19 cellular contexts compared by ENCODE assay signal in the genomic region with DNA sequence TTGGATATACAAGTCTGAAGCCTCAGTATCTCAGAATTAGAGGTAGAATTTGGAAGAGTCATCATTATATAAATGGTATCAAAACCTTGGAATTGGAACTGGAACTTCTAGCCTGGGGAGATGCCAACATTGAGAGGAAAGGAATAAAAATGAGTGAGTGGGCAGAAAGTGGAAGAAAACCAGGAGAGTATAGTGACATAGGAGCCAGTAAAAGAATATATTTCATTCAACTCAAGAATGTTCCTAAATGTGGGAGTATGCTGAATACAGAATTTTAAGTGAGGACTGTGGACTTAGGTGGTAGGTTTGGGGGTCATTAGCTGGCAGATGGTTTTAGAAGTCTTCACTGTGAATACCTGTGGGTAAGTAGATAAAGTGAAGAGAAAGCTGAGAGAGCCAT.
DNase-seq lines count a peak whose midpoint lies in the region; ATAC-seq, FAIRE-seq and TF ChIP-seq lines count a peak whose summit lies in the region.
"Had no signal": no experiment of that assay in that cellular context is flagged by ENCODE, and none has a peak within 500 bp of the region (broad histone marks: within the 10 kb centered on the region; RNA-seq: fewer than 3 reads in every experiment).

No MANE protein-coding gene starts in this region.

- no peaks in the 10 kb centered on the region for H3K9me3 ChIP-seq in CD4-positive, CD25-positive, alpha-beta regulatory T cell (ENCODE audit: control insufficient read depth in 2 of 2, low read length in 2 of 2)
- H3K9me3 ChIP-seq in endothelial cell of umbilical vein (replicated peaks; ENCODE audit: control insufficient read depth, insufficient read depth, low read length) (no peaks in the 10 kb centered on the region), trophoblast cell (ENCODE audit: insufficient read depth, low read depth, low read length) (no peaks in the 10 kb centered on the region)
- H3K9me3 ChIP-seq in naive thymus-derived CD4-positive, alpha-beta T cell (ENCODE audit: control insufficient read depth in 2 of 3, low read length in 3 of 3) = no peaks in the 10 kb centered on the region

- no peak overlapping the region for H3K27ac ChIP-seq in CD4-positive, CD25-positive, alpha-beta regulatory T cell (ENCODE audit: insufficient read depth, low read length, poor library complexity, severe bottlenecking)
- H3K27ac ChIP-seq in endothelial cell of umbilical vein (ENCODE audit: insufficient read depth, low read depth, low read length) (peak overlapping the region; percentile 75), trophoblast cell (ENCODE audit: low read depth, low read length) (no peak overlapping the region)
- H3K27ac ChIP-seq in naive thymus-derived CD4-positive, alpha-beta T cell (ENCODE audit: low read depth, low read length) = no peak overlapping the region

- POLR2A ChIA-PET in endothelial cell of umbilical vein (lab: Charles Lee) = no interaction called here
- POLR2A ChIA-PET in naive thymus-derived CD4-positive, alpha-beta T cell (lab: Charles Lee) = interaction anchor here (0.7 to 1.0 kb wide), 3 partner anchors 9 to 182 kb away, joined by 3 read pairs; no protein-coding TSS in a partner anchor

- peak overlapping the region; percentile 95 for H3K4me2 ChIP-seq in endothelial cell of umbilical vein (ENCODE audit: insufficient read depth, low read length)
- H3K4me2 ChIP-seq in trophoblast cell (ENCODE audit: low read length) = no peak overlapping the region

- dilution Hi-C loops in endothelial cell of umbilical vein (cut with MboI; ENCODE audit: extremely low pct_ligation_motif_present, low sequenced_read_pairs) = no loop called here

- no peak for TF ChIP-seq POLR2A in endothelial cell of umbilical vein (IDR thresholded peaks at IDR 0.05; ENCODE audit: low read depth, low read length)

- no peak overlapping the region for H3K4me3 Mint-ChIP-seq in CD4-positive, CD25-positive, alpha-beta regulatory T cell
- H3K4me3 Mint-ChIP-seq in naive thymus-derived CD4-positive, alpha-beta T cell = no peak overlapping the region
- H3K4me3 Mint-ChIP-seq: activated CD4-positive, alpha-beta T cell treated with anti-CD3 and anti-CD28 coated beads for 36 hours had no signal

- no peak overlapping the region for H2AK5ac ChIP-seq in trophoblast cell (ENCODE audit: low read length)

- no peak for FAIRE-seq in endothelial cell of umbilical vein (lab: Jason Lieb, UNC)
- FAIRE-seq: endometrium, GM19239 had no signal

- no peaks in the 10 kb centered on the region for H3K9me1 ChIP-seq in endothelial cell of umbilical vein (replicated peaks; ENCODE audit: control insufficient read depth, extremely low read depth, insufficient read depth, low read length)

- no peak overlapping the region for H4K91ac ChIP-seq in trophoblast cell (ENCODE audit: low read depth, low read length)

- H4K20me1 ChIP-seq in endothelial cell of umbilical vein (replicated peaks; ENCODE audit: control insufficient read depth, extremely low read depth, insufficient read depth, low read length) = no peaks in the 10 kb centered on the region

- intact Hi-C loops in endothelial cell of umbilical vein (cut with micrococcal nuclease) = loop anchor here (2.0 to 10.0 kb wide), 4 partner anchors 60 to 1528 kb away; a partner anchor contains a TSS
- intact Hi-C loops in naive thymus-derived CD4-positive, alpha-beta T cell (cut with micrococcal nuclease) = loop anchor here in 1 of 2 donors (5.0 kb wide), 1 partner anchor 39 kb away; no protein-coding TSS in a partner anchor

- no peak for TF ChIP-seq CTCF in endothelial cell of umbilical vein (IDR thresholded peaks at IDR 0.05; ENCODE audit: extremely low read depth in 1 of 2, insufficient read depth in 1 of 2, low read depth in 1 of 2, low read length in 2 of 2)

- H3K18ac ChIP-seq in trophoblast cell (ENCODE audit: low read length) = no peak overlapping the region

- H3K9me3 Mint-ChIP-seq in CD4-positive, CD25-positive, alpha-beta regulatory T cell = peaks cover 0 to 4% (median 0%) of the 10 kb centered on the region in 7 donors
- H3K9me3 Mint-ChIP-seq in naive thymus-derived CD4-positive, alpha-beta T cell = peaks cover 0 to 5% (median 2%) of the 10 kb centered on the region in 11 donors

- no peak overlapping the region for H4K8ac ChIP-seq in trophoblast cell (ENCODE audit: low read depth, low read length)

- no peak overlapping the region for H3K14ac ChIP-seq in trophoblast cell (ENCODE audit: low read length)

- H3K36me3 ChIP-seq in CD4-positive, CD25-positive, alpha-beta regulatory T cell (ENCODE audit: control insufficient read depth, insufficient read depth, low read length) = peaks cover 19% of the 10 kb centered on the region
- peaks cover 0 to 5% of the 10 kb centered on the region in 2 experiments for H3K36me3 ChIP-seq in endothelial cell of umbilical vein (ENCODE audit: control insufficient read depth in 2 of 2, extremely low read depth in 1 of 2, insufficient read depth in 2 of 2, low read length in 2 of 2)
- H3K36me3 ChIP-seq in naive thymus-derived CD4-positive, alpha-beta T cell (ENCODE audit: control insufficient read depth in 2 of 3, insufficient read depth in 3 of 3, low read length in 3 of 3) = peaks cover 0 to 18% (median 0%) of the 10 kb centered on the region in 3 experiments
- H3K36me3 ChIP-seq in trophoblast cell (ENCODE audit: control insufficient read depth in 1 of 2, insufficient read depth in 2 of 2, low read length in 2 of 2) = peaks cover 0 to 5% of the 10 kb centered on the region in 2 experiments

- CTCF ChIA-PET in endothelial cell of umbilical vein (lab: Charles Lee) = interaction anchor here (0.9 to 1.9 kb wide), 12 partner anchors 8 to 417 kb away, joined by 3 to 9 read pairs (median 4); no protein-coding TSS in a partner anchor
- CTCF ChIA-PET in naive thymus-derived CD4-positive, alpha-beta T cell (lab: Charles Lee) = interaction anchor here (0.7 to 1.7 kb wide), 3 partner anchors 12 to 509 kb away, joined by 3 to 5 read pairs (median 3); no protein-coding TSS in a partner anchor

- no peak overlapping the region for H4K12ac ChIP-seq in trophoblast cell (ENCODE audit: low read depth, low read length)

- H3K36me3 Mint-ChIP-seq in CD4-positive, CD25-positive, alpha-beta regulatory T cell = peaks cover 53% of the 10 kb centered on the region
- H3K36me3 Mint-ChIP-seq in naive thymus-derived CD4-positive, alpha-beta T cell = peaks cover 35 to 66% (median 59%) of the 10 kb centered on the region in 5 donors

- H3K4me3 ChIP-seq in CD4-positive, CD25-positive, alpha-beta regulatory T cell (ENCODE audit: low read depth, low read length) = no peak overlapping the region
- H3K4me3 ChIP-seq in endothelial cell of umbilical vein (replicated peaks in 1 of 3; ENCODE audit: insufficient read depth in 1 of 3, low read depth in 1 of 3, low read length in 3 of 3) (no peak overlapping the region), trophoblast cell (ENCODE audit: low read depth, low read length) (no peak overlapping the region)
- no peak overlapping the region for H3K4me3 ChIP-seq in naive thymus-derived CD4-positive, alpha-beta T cell (ENCODE audit: low read length)
- H3K4me3 ChIP-seq: sigmoid colon had no signal

- H2AFZ ChIP-seq in endothelial cell of umbilical vein (ENCODE audit: low read depth, low read length) (no peak overlapping the region), trophoblast cell (ENCODE audit: insufficient read depth, low read length, poor library complexity) (no peak overlapping the region)

- H3K79me2 ChIP-seq in endothelial cell of umbilical vein (ENCODE audit: control insufficient read depth, insufficient read depth, low read length) (peaks cover 4% of the 10 kb centered on the region), trophoblast cell (ENCODE audit: control insufficient read depth, insufficient read depth, low read length, poor library complexity) (no peaks in the 10 kb centered on the region)

- H3K9ac ChIP-seq in endothelial cell of umbilical vein (replicated peaks; ENCODE audit: extremely low read depth, insufficient read depth, low read length) (peak overlapping the region; percentile 38), trophoblast cell (ENCODE audit: low read length) (no peak overlapping the region)

- no peaks in the 10 kb centered on the region for H3K27me3 ChIP-seq in CD4-positive, CD25-positive, alpha-beta regulatory T cell (ENCODE audit: control insufficient read depth, insufficient read depth, low read length)
- H3K27me3 ChIP-seq in endothelial cell of umbilical vein (ENCODE audit: control insufficient read depth in 2 of 2, insufficient read depth in 2 of 2, low read length in 2 of 2) (no peaks in the 10 kb centered on the region), trophoblast cell (ENCODE audit: insufficient read depth, low read length) (no peaks in the 10 kb centered on the region)
- no peaks in the 10 kb centered on the region for H3K27me3 ChIP-seq in naive thymus-derived CD4-positive, alpha-beta T cell (ENCODE audit: control insufficient read depth in 2 of 2, insufficient read depth in 2 of 2, low read length in 2 of 2)
- H3K27me3 ChIP-seq: sigmoid colon had no signal

- no peak overlapping the region for H2BK120ac ChIP-seq in trophoblast cell (ENCODE audit: insufficient read depth, low read length, poor library complexity)

- H3K4ac ChIP-seq in trophoblast cell (ENCODE audit: low read depth, low read length) = no peak overlapping the region

- no peak overlapping the region for H2BK5ac ChIP-seq in trophoblast cell (ENCODE audit: low read depth, low read length, poor library complexity)

- no peak overlapping the region for H3K23ac ChIP-seq in trophoblast cell (ENCODE audit: low read length)

- no TSS peak for BruUV-seq in endothelial cell of umbilical vein (replicated peaks; lab: Mats Ljungman, UMichigan)

- peaks cover 35 to 43% (median 38%) of the 10 kb centered on the region in 4 donors for H3K4me1 Mint-ChIP-seq in CD4-positive, CD25-positive, alpha-beta regulatory T cell
- peaks cover 16 to 46% (median 30%) of the 10 kb centered on the region in 7 donors for H3K4me1 Mint-ChIP-seq in naive thymus-derived CD4-positive, alpha-beta T cell

- no peaks in the 10 kb centered on the region for H3K4me1 ChIP-seq in CD4-positive, CD25-positive, alpha-beta regulatory T cell (ENCODE audit: control insufficient read depth, insufficient read depth, low read length, poor library complexity, severe bottlenecking)
- peaks cover 41% of the 10 kb centered on the region for H3K4me1 ChIP-seq in endothelial cell of umbilical vein (ENCODE audit: control insufficient read depth, extremely low read depth, insufficient read depth, low read length)
- H3K4me1 ChIP-seq in naive thymus-derived CD4-positive, alpha-beta T cell (ENCODE audit: control insufficient read depth in 2 of 2, insufficient read depth in 2 of 2, low read length in 2 of 2) = no peaks in the 10 kb centered on the region
- peaks cover 0 to 3% of the 10 kb centered on the region in 2 experiments for H3K4me1 ChIP-seq in trophoblast cell (ENCODE audit: control insufficient read depth in 1 of 2, insufficient read depth in 2 of 2, low read length in 2 of 2)

- ATAC-seq in CD4-positive, CD25-positive, alpha-beta regulatory T cell (ENCODE audit: low read depth in 2 of 2) = no peak
- no peak for ATAC-seq in naive thymus-derived CD4-positive, alpha-beta T cell
- ATAC-seq: activated CD4-positive, alpha-beta T cell treated with anti-CD3 and anti-CD28 coated beads for 36 hours had no signal

- H3K27ac Mint-ChIP-seq in CD4-positive, CD25-positive, alpha-beta regulatory T cell = peak overlapping the region in 2 of 3 donors; percentile 2 to 14
- peak overlapping the region in 6 of 9 donors; percentile 1 to 73 (median 24) for H3K27ac Mint-ChIP-seq in naive thymus-derived CD4-positive, alpha-beta T cell
- H3K27ac Mint-ChIP-seq: activated CD4-positive, alpha-beta T cell treated with anti-CD3 and anti-CD28 coated beads for 36 hours had no signal

- no peaks in the 10 kb centered on the region for H3K79me1 ChIP-seq in trophoblast cell (ENCODE audit: low read length)

- H3K27me3 Mint-ChIP-seq in CD4-positive, CD25-positive, alpha-beta regulatory T cell = no peaks in the 10 kb centered on the region
- no peaks in the 10 kb centered on the region for H3K27me3 Mint-ChIP-seq in naive thymus-derived CD4-positive, alpha-beta T cell
- H3K27me3 Mint-ChIP-seq: activated CD4-positive, alpha-beta T cell treated with anti-CD3 and anti-CD28 coated beads for 36 hours had no signal

- H2BK12ac ChIP-seq in trophoblast cell (ENCODE audit: low read length) = no peak overlapping the region

- no peak for DNase-seq in CD4-positive, CD25-positive, alpha-beta regulatory T cell
- peak; percentile 55 for DNase-seq in NCI-H226
- DNase-seq in endothelial cell of umbilical vein (ENCODE audit: low read depth, low spot score) = peak; percentile 41
- DNase-seq in naive thymus-derived CD4-positive, alpha-beta T cell = no peak
- DNase-seq in NCI-H524 (lab: John Stamatoyannopoulos, UW) = no peak
- DNase-seq in trophoblast cell = no peak
- DNase-seq in effector CD8-positive, alpha-beta T cell (lab: John Stamatoyannopoulos, UW) = no peak
- no peak for DNase-seq in NAMALWA (ENCODE audit: low spot score)
- DNase-seq: activated CD4-positive, alpha-beta T cell treated with anti-CD3 and anti-CD28 coated beads for 36 hours; activated gamma-delta T cell; foreskin melanocyte; Kasumi-1; NCI-H1436; NCI-H2171 treated with DMSO at 0.1 percent for 48 hours; NCI-H774; sigmoid colon; stimulated activated CD4-positive, alpha-beta T cell treated with anti-CD3 and anti-CD28 coated beads, Interleukin-2, amount 100 ng/mL, for 24 hours had no signal

Comparison
In these comparisons a context has a peak if more than half of its experiments do, and no peak if none do; other contexts are left out.
1. DNase-seq: peak in NCI-H226 (single experiment) and endothelial cell of umbilical vein (single experiment); none in CD4-positive, CD25-positive, alpha-beta regulatory T cell (0 of 3), naive thymus-derived CD4-positive, alpha-beta T cell (0 of 9), NCI-H524 (0 of 2), trophoblast cell (0 of 2), effector CD8-positive, alpha-beta T cell (single experiment) and NAMALWA (single experiment).